ENCODE assay signal across 10 cellular contexts in genomic region chr5:56270058-56270457, GRCh38. TPM values are rescaled to one million over a fixed set of nuclear protein-coding genes. Genes with fewer than 3 reads are reported as not detected.
DNase-seq lines count a peak whose midpoint lies in the region; ATAC-seq and TF ChIP-seq lines count a peak whose summit lies in the region.
"Had no signal": no experiment of that assay in that cellular context is flagged by ENCODE, and none has a peak within 500 bp of the region (broad histone marks: within the 10 kb centered on the region; RNA-seq: fewer than 3 reads in every experiment).

No MANE protein-coding gene starts in this region.

- TF ChIP-seq POLR2A in HCT116 (IDR thresholded peaks at IDR 0.05; ENCODE audit: borderline replicate concordance, extremely low read depth, insufficient read depth, insufficient read length): no peak
- TF ChIP-seq POLR2A in thyroid gland (IDR thresholded peaks at IDR 0.05): no peak

- no TSS peak for BruUV-seq in HCT116 (replicated peaks; lab: Mats Ljungman, UMichigan)

- H2AFZ ChIP-seq in HCT116 (ENCODE audit: low read depth, low read length, poor library complexity, severe bottlenecking) (peak overlapping the region; percentile 71), mesenchymal stem cell (ENCODE audit: low read depth, low read length) (no peak overlapping the region)

- H3K4me3 ChIP-seq in HCT116 (replicated peaks in 1 of 2; ENCODE audit: low read depth in 1 of 2, low read length in 2 of 2): no peak overlapping the region
- no peak overlapping the region for H3K4me3 ChIP-seq in SJCRH30
- no peak overlapping the region for H3K4me3 ChIP-seq in mesenchymal stem cell (ENCODE audit: insufficient read depth in 1 of 2, low read depth in 1 of 2, low read length in 2 of 2)
- H3K4me3 ChIP-seq in thyroid gland (replicated peaks in 1 of 3): no peak overlapping the region
- H3K4me3 ChIP-seq: prostate gland had no signal

- no peaks in the 10 kb centered on the region for H3K9me2 ChIP-seq in HCT116 (ENCODE audit: insufficient read depth)

- no peaks in the 10 kb centered on the region for H3K79me2 ChIP-seq in HCT116 (ENCODE audit: insufficient read depth, low read length)

- H3K4me1 Mint-ChIP-seq in activated CD8-positive, alpha-beta T cell treated with anti-CD3 and anti-CD28 coated beads for 36 hours (ENCODE audit: low read depth): peaks cover 18% of the 10 kb centered on the region

- no peak overlapping the region for H3K27ac Mint-ChIP-seq in activated CD8-positive, alpha-beta T cell treated with anti-CD3 and anti-CD28 coated beads for 36 hours

- DNase-seq in NOMO-1 treated with DMSO at 0.1 percent for 48 hours (lab: John Stamatoyannopoulos, UW; ENCODE audit: unreplicated experiment): peak; percentile 35
- no peak for DNase-seq in NOMO-1 treated with dmso at 0.1 percent for 144 hours (lab: John Stamatoyannopoulos, UW; ENCODE audit: unreplicated experiment)
- no peak for DNase-seq in HCT116 (ENCODE audit: low read depth, low spot score)
- DNase-seq in SJCRH30: peak; percentile 11 to 28
- DNase-seq in mesenchymal stem cell: peak; percentile 33
- DNase-seq in activated CD8-positive, alpha-beta T cell treated with anti-CD3 and anti-CD28 coated beads for 36 hours: no peak
- DNase-seq in thyroid gland: no peak
- DNase-seq in left colon: no peak

- peak overlapping the region; percentile 76 for H2BK120ac ChIP-seq in mesenchymal stem cell (ENCODE audit: low read depth, low read length)

- no peak overlapping the region for H3K23ac ChIP-seq in mesenchymal stem cell (ENCODE audit: low read length in 2 of 2)

- no peaks in the 10 kb centered on the region for H3K79me1 ChIP-seq in mesenchymal stem cell (replicated peaks; ENCODE audit: low read length, poor library complexity, severe bottlenecking)

- 87% methylated on average over 5 of the region's 6 CpGs for WGBS in mesenchymal stem cell
- WGBS in thyroid gland, 2 donors: 87 to 92% methylated on average over 6 of the region's 6 CpGs

- H3K4me2 ChIP-seq in HCT116 (ENCODE audit: low read length): no peak overlapping the region
- no peak overlapping the region for H3K4me2 ChIP-seq in mesenchymal stem cell (ENCODE audit: low read length, poor library complexity, severe bottlenecking)

- H2BK15ac ChIP-seq in mesenchymal stem cell (ENCODE audit: low read depth, poor library complexity, severe bottlenecking): no peak overlapping the region

- no peaks in the 10 kb centered on the region for H4K20me1 ChIP-seq in HCT116 (ENCODE audit: insufficient read depth)

- peak overlapping the region; percentile 16 to 52 for H3K18ac ChIP-seq in mesenchymal stem cell (ENCODE audit: low read depth in 1 of 2, low read length in 2 of 2)

- peaks cover 3% of the 10 kb centered on the region for H3K27me3 Mint-ChIP-seq in activated CD8-positive, alpha-beta T cell treated with anti-CD3 and anti-CD28 coated beads for 36 hours

- H3K14ac ChIP-seq in mesenchymal stem cell (ENCODE audit: low read length in 2 of 2): no peak overlapping the region

- TF ChIP-seq CTCF in HCT116 (IDR thresholded peaks at IDR 0.05 in 2 of 3, conservative IDR thresholded peaks at IDR 0.05 in 1 of 3; ENCODE audit: borderline replicate concordance in 1 of 3, insufficient read depth in 1 of 3, low read depth in 2 of 3, low read length in 2 of 3) (no peak), thyroid gland (IDR thresholded peaks at IDR 0.05) (no peak)
- TF ChIP-seq CTCF in activated CD8-positive, alpha-beta T cell treated with anti-CD3 and anti-CD28 coated beads for 36 hours (IDR thresholded peaks at IDR 0.05): no peak

- H2BK12ac ChIP-seq in mesenchymal stem cell (ENCODE audit: low read length in 2 of 2): peak overlapping the region; percentile 90 to 99

- H3K36me3 ChIP-seq in HCT116 (ENCODE audit: control insufficient read depth in 1 of 2, insufficient read depth in 2 of 2, low read length in 2 of 2) (no peaks in the 10 kb centered on the region), SJCRH30 (no peaks in the 10 kb centered on the region), mesenchymal stem cell (ENCODE audit: control insufficient read depth in 1 of 2, insufficient read depth in 2 of 2, low read depth in 1 of 2, low read length in 2 of 2) (no peaks in the 10 kb centered on the region), thyroid gland (no peaks in the 10 kb centered on the region)
- H3K36me3 ChIP-seq: prostate gland had no signal

- H4K8ac ChIP-seq in mesenchymal stem cell (ENCODE audit: low read length): peak overlapping the region; percentile 55

- no peaks in the 10 kb centered on the region for H3K4me1 ChIP-seq in HCT116 (ENCODE audit: control insufficient read depth in 1 of 2, insufficient read depth in 2 of 2, low read length in 2 of 2)
- no peaks in the 10 kb centered on the region for H3K4me1 ChIP-seq in SJCRH30
- H3K4me1 ChIP-seq in mesenchymal stem cell (ENCODE audit: control insufficient read depth, insufficient read depth, low read depth, low read length): peaks cover 6% of the 10 kb centered on the region
- H3K4me1 ChIP-seq in thyroid gland: peaks cover 7 to 22% of the 10 kb centered on the region in 2 donors
- H3K4me1 ChIP-seq: prostate gland had no signal

- H3K4ac ChIP-seq in mesenchymal stem cell (ENCODE audit: low read depth in 1 of 2, low read length in 2 of 2): no peak overlapping the region

- POLR2A ChIA-PET in HCT116 (lab: Charles Lee): interaction anchor here (1.0 kb wide), 1 partner anchor 568 kb away, joined by 7 read pairs; no protein-coding TSS in a partner anchor
- POLR2A ChIA-PET in activated CD8-positive, alpha-beta T cell treated with anti-CD3 and anti-CD28 coated beads for 36 hours (lab: Charles Lee): interaction anchor here (0.7 kb wide), 1 partner anchor 271 kb away, joined by 4 read pairs; no protein-coding TSS in a partner anchor

- no peaks in the 10 kb centered on the region for H3K36me3 Mint-ChIP-seq in activated CD8-positive, alpha-beta T cell treated with anti-CD3 and anti-CD28 coated beads for 36 hours (ENCODE audit: low read depth)

- intact Hi-C loops in HCT116 (cut with micrococcal nuclease) (loop anchor here (1.0 to 5.0 kb wide), 5 partner anchors 568 to 1007 kb away; no protein-coding TSS in a partner anchor), thyroid gland (cut with DNase I) (loop anchor here (5.0 to 10.0 kb wide), 2 partner anchors 215 to 567 kb away; no protein-coding TSS in a partner anchor), left colon (cut with DNase I, micrococcal nuclease) (loop anchor here (5.0 to 10.0 kb wide), 2 partner anchors 565 to 567 kb away; no protein-coding TSS in a partner anchor)
- intact Hi-C loops in activated CD8-positive, alpha-beta T cell treated with anti-CD3 and anti-CD28 coated beads for 36 hours (cut with micrococcal nuclease): loop anchor here (1.0 kb wide), 1 partner anchor 568 kb away; no protein-coding TSS in a partner anchor

- no peaks in the 10 kb centered on the region for H3K9me3 Mint-ChIP-seq in activated CD8-positive, alpha-beta T cell treated with anti-CD3 and anti-CD28 coated beads for 36 hours
- H3K9me3 Mint-ChIP-seq: activated T-cell treated with anti-CD3 and anti-CD28 coated beads, Interleukin-2, amount 50 U/mL, for 4 hours had no signal

- H2BK5ac ChIP-seq in mesenchymal stem cell (ENCODE audit: low read depth, low read length, poor library complexity, severe bottlenecking): no peak overlapping the region

- RAD21 ChIA-PET in HCT116 (lab: Charles Lee; ENCODE audit: low non-redundant PET in 1 of 2, low total read pairs in 2 of 2, uncharacterized antibody in 2 of 2, unreplicated experiment in 2 of 2): interaction anchor here (1.0 to 1.5 kb wide), 10 partner anchors 333 to 1007 kb away, joined by 3 to 24 read pairs (median 4); partner anchors contain the start of gene MAP3K1 (in 1 of the 2)

- no peak overlapping the region for H3K27ac ChIP-seq in HCT116 (ENCODE audit: low read depth, low read length)
- H3K27ac ChIP-seq in SJCRH30: no peak overlapping the region
- no peak overlapping the region for H3K27ac ChIP-seq in mesenchymal stem cell (ENCODE audit: low read length, poor library complexity, severe bottlenecking)
- peak overlapping the region in 1 of 3 donors; percentile 29 for H3K27ac ChIP-seq in thyroid gland
- H3K27ac ChIP-seq: prostate gland had no signal

- no peaks in the 10 kb centered on the region for H3K27me3 ChIP-seq in HCT116 (ENCODE audit: insufficient read depth, low read length)
- H3K27me3 ChIP-seq in SJCRH30: no peaks in the 10 kb centered on the region
- H3K27me3 ChIP-seq in mesenchymal stem cell (ENCODE audit: control insufficient read depth in 1 of 2, insufficient read depth in 1 of 2, low read length in 2 of 2): no peaks in the 10 kb centered on the region
- H3K27me3 ChIP-seq in thyroid gland: no peaks in the 10 kb centered on the region

- TF ChIP-seq RAD21 in HCT116 (IDR thresholded peaks at IDR 0.05; ENCODE audit: low read depth): peak; percentile 13; the same call in 1 of the 2 replicates

- no peak overlapping the region for H3K4me3 Mint-ChIP-seq in activated CD8-positive, alpha-beta T cell treated with anti-CD3 and anti-CD28 coated beads for 36 hours

- ATAC-seq in HCT116: peak; percentile 51; the same call in 1 of the 2 replicates
- no peak for ATAC-seq in activated CD8-positive, alpha-beta T cell treated with anti-CD3 and anti-CD28 coated beads for 36 hours
- ATAC-seq in left colon: no peak

- no peaks in the 10 kb centered on the region for H3K9me3 ChIP-seq in HCT116 (ENCODE audit: control insufficient read depth in 1 of 2, insufficient read depth in 1 of 2, low read depth in 1 of 2, low read length in 2 of 2)
- no peaks in the 10 kb centered on the region for H3K9me3 ChIP-seq in SJCRH30 (replicated peaks)
- no peaks in the 10 kb centered on the region for H3K9me3 ChIP-seq in mesenchymal stem cell (ENCODE audit: control insufficient read depth, low read length)
- H3K9me3 ChIP-seq in thyroid gland: no peaks in the 10 kb centered on the region
- H3K9me3 ChIP-seq: prostate gland had no signal

- H4K91ac ChIP-seq in mesenchymal stem cell (ENCODE audit: low read length): peak overlapping the region; percentile 73

- peak overlapping the region; percentile 40 for H2AK5ac ChIP-seq in mesenchymal stem cell (ENCODE audit: low read length, severe bottlenecking)

- H3K9ac ChIP-seq in HCT116 (ENCODE audit: low read length) (no peak overlapping the region), mesenchymal stem cell (ENCODE audit: low read length) (no peak overlapping the region)

- CTCF ChIA-PET in HCT116 (lab: Charles Lee): interaction anchor here (0.9 to 7.8 kb wide), 16 partner anchors 11 to 995 kb away, joined by 3 to 124 read pairs (median 4); no protein-coding TSS in a partner anchor
- CTCF ChIA-PET in activated CD8-positive, alpha-beta T cell treated with anti-CD3 and anti-CD28 coated beads for 36 hours (lab: Charles Lee): interaction anchor here (0.6 to 5.4 kb wide), 35 partner anchors 9 to 624 kb away, joined by 3 to 88 read pairs (median 4); partner anchors contain the start of gene MAP3K1

TF ChIP-seq in HCT116, 20 proteins besides CTCF, POLR2A, EP300 and RAD21 (continues in another document):
- TF ChIP-seq SIN3A (IDR thresholded peaks at IDR 0.05; ENCODE audit: low read depth) (no peak), EZH2 (IDR thresholded peaks at IDR 0.05) (no peak)

RNA-seq across cellular contexts. Expression of gene ANKRD55, which starts 36.9 kb away (rescaled TPM):
- total RNA-seq in HCT116 (2021; ENCODE audit: unreplicated experiment) (not detected), thyroid gland (under 1 TPM in 2 of 4 donors, not detected in 2; 0.22 to 0.94 TPM), left colon (not detected)
- polyA plus RNA-seq in HCT116 (2012): not detected in 2 replicates
- total RNA-seq in SJCRH30 (2014; rRNA removed; shearing (Covaris generic)): not detected in 2 replicates
- 0.91 TPM for polyA plus RNA-seq in mesenchymal stem cell (2013, experiment 1 of 2)
- polyA plus RNA-seq in mesenchymal stem cell (2013, experiment 2 of 2): 0.86 TPM
- not detected for total RNA-seq in activated CD8-positive, alpha-beta T cell treated with anti-CD3 and anti-CD28 coated beads for 36 hours

Comparison
In these comparisons a context has a peak if more than half of its experiments do, and no peak if none do; other contexts are left out.
1. DNase-seq: peak in NOMO-1 treated with DMSO at 0.1 percent for 48 hours (single experiment), SJCRH30 (2 of 2) and mesenchymal stem cell (single experiment); none in NOMO-1 treated with dmso at 0.1 percent for 144 hours (single experiment), HCT116 (single experiment), activated CD8-positive, alpha-beta T cell treated with anti-CD3 and anti-CD28 coated beads for 36 hours (single experiment), thyroid gland (0 of 2) and left colon (0 of 2).